In the genomic region with DNA sequence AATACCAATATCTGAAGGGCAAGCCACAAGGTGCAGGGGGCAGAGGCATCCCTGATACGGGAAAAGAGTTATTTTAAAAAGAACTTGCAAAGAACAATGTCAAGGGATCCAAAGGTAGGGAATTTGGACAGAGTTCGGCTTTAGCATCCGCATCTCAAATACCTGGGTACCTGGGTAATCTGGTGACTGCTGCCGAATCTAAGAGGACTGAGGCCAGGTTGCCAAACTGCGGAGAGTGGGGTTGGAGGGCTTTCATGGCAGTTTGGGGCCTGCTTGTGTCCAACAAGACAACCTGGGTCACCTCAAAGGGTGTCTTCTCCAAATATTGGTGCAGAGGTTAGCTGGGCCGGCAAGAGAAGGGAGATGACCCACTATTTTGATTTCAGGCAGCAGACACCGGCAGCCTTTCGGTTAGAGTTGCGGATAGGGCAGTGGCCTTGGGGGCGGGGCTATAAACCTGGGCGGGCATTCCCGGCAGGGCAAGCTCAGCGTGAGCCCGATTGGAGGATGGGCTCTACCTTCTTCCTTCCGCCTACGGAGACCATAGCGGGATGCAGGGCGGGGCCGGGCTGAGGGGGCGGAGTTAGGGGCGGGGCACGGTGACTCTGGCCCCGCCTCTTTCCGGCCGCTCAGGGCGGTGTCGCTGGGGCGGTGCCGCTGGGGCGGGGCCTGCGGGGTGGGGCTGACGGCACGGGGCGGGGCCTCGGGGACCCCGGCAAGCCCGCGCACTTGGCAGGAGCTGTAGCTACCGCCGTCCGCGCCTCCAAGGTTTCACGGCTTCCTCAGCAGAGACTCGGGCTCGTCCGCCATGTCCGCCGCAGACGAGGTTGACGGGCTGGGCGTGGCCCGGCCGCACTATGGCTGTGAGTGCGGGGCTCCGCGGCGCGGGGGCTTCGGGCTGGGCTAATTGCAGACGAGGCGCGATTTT, we compare ENCODE assay signal across 1 cellular context.
TF ChIP-seq lines count a peak whose summit lies in the region.

A gene with protein sequence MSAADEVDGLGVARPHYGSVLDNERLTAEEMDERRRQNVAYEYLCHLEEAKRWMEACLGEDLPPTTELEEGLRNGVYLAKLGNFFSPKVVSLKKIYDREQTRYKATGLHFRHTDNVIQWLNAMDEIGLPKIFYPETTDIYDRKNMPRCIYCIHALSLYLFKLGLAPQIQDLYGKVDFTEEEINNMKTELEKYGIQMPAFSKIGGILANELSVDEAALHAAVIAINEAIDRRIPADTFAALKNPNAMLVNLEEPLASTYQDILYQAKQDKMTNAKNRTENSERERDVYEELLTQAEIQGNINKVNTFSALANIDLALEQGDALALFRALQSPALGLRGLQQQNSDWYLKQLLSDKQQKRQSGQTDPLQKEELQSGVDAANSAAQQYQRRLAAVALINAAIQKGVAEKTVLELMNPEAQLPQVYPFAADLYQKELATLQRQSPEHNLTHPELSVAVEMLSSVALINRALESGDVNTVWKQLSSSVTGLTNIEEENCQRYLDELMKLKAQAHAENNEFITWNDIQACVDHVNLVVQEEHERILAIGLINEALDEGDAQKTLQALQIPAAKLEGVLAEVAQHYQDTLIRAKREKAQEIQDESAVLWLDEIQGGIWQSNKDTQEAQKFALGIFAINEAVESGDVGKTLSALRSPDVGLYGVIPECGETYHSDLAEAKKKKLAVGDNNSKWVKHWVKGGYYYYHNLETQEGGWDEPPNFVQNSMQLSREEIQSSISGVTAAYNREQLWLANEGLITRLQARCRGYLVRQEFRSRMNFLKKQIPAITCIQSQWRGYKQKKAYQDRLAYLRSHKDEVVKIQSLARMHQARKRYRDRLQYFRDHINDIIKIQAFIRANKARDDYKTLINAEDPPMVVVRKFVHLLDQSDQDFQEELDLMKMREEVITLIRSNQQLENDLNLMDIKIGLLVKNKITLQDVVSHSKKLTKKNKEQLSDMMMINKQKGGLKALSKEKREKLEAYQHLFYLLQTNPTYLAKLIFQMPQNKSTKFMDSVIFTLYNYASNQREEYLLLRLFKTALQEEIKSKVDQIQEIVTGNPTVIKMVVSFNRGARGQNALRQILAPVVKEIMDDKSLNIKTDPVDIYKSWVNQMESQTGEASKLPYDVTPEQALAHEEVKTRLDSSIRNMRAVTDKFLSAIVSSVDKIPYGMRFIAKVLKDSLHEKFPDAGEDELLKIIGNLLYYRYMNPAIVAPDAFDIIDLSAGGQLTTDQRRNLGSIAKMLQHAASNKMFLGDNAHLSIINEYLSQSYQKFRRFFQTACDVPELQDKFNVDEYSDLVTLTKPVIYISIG (N-terminal part only) (plus strand): TSS at position 709 of the 928 bp plus-strand sequence. CDS start 100 bp downstream, at position 809.

TF ChIP-seq in GM23338, 12 proteins besides CTCF, POLR2A, EP300 and RAD21:
- TF ChIP-seq NANOG (IDR thresholded peaks at IDR 0.05; ENCODE audit: borderline replicate concordance) (no peak), POLR2AphosphoS5 (IDR thresholded peaks at IDR 0.05; ENCODE audit: low read depth) (peak; percentile 91)
- TF ChIP-seq, protein P1, sequence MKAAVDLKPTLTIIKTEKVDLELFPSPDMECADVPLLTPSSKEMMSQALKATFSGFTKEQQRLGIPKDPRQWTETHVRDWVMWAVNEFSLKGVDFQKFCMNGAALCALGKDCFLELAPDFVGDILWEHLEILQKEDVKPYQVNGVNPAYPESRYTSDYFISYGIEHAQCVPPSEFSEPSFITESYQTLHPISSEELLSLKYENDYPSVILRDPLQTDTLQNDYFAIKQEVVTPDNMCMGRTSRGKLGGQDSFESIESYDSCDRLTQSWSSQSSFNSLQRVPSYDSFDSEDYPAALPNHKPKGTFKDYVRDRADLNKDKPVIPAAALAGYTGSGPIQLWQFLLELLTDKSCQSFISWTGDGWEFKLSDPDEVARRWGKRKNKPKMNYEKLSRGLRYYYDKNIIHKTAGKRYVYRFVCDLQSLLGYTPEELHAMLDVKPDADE (IDR thresholded peaks at IDR 0.05), result 0 out of 2 replicates have a peak, but pooled peaks have one; percentile 6
TF ChIP-seq in GM23338: peak in this region for 2.
